Comparison of ENCODE assay signal across 1 cellular context in the genomic region with DNA sequence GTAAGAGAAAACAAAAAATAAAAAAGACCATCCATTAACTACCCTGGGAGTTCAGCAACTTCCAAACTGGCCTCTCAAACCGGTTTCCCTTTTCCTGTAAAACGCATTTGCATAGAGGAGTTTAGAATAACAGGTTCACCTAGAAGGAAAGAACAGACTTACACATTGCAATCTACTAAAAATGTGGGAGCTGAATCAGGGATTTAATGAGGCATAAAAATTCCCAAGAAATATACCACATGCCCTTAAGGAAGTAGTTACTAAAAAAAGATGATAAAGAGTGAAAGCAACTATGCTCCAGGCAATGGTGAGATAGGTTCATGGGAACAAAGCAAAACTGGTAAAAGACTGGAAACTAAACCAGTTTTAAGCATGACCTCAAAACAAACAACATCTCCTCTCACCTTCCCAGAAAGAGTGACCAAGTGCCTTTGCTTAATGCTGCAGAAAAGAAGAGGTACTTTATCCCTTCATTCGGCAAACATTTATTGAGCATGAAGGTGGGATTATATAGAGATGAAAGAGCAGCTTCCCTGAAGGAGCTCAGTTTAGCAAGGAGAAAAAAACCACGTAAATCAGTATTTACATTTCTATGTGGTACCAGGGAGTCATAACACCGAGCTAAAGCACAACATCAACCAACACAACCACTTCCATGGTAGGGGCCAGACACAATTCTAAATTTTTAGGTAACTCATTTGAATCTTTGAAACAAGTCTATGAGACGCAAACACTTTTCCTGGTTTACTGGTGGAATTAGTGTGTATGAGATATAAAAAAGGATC.
TF ChIP-seq lines count a peak whose summit lies in the region.

No MANE protein-coding gene starts in this region.

TF ChIP-seq in IMR-90, 13 proteins besides CTCF, POLR2A, EP300 and RAD21:
- TF ChIP-seq, protein P1, sequence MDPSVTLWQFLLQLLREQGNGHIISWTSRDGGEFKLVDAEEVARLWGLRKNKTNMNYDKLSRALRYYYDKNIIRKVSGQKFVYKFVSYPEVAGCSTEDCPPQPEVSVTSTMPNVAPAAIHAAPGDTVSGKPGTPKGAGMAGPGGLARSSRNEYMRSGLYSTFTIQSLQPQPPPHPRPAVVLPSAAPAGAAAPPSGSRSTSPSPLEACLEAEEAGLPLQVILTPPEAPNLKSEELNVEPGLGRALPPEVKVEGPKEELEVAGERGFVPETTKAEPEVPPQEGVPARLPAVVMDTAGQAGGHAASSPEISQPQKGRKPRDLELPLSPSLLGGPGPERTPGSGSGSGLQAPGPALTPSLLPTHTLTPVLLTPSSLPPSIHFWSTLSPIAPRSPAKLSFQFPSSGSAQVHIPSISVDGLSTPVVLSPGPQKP (IDR thresholded peaks at IDR 0.05; ENCODE audit: borderline replicate concordance, low read depth, low read length), result no peak
- TF ChIP-seq CHD1 (IDR thresholded peaks at IDR 0.05; ENCODE audit: low read depth, low read length) (no peak), MXI1 (IDR thresholded peaks at IDR 0.05; ENCODE audit: borderline replicate concordance, low read depth, low read length) (no peak), RCOR1 (IDR thresholded peaks at IDR 0.05; ENCODE audit: insufficient replicate concordance, low read length) (no peak), FOS (IDR thresholded peaks at IDR 0.05; ENCODE audit: low read depth, low read length) (no peak), MAZ (IDR thresholded peaks at IDR 0.05; ENCODE audit: borderline replicate concordance, low read depth, low read length) (no peak), MAFK (IDR thresholded peaks at IDR 0.05; ENCODE audit: low read depth, low read length) (no peak), NFE2L2 (IDR thresholded peaks at IDR 0.05; ENCODE audit: low read depth, low read length) (no peak)
- TF ChIP-seq, protein P2, sequence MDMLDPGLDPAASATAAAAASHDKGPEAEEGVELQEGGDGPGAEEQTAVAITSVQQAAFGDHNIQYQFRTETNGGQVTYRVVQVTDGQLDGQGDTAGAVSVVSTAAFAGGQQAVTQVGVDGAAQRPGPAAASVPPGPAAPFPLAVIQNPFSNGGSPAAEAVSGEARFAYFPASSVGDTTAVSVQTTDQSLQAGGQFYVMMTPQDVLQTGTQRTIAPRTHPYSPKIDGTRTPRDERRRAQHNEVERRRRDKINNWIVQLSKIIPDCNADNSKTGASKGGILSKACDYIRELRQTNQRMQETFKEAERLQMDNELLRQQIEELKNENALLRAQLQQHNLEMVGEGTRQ (IDR thresholded peaks at IDR 0.05; ENCODE audit: low read depth, low read length), result no peak
TF ChIP-seq in IMR-90: peak in this region for 0.
